ENCODE assay signal across 20 cellular contexts in the genomic region with DNA sequence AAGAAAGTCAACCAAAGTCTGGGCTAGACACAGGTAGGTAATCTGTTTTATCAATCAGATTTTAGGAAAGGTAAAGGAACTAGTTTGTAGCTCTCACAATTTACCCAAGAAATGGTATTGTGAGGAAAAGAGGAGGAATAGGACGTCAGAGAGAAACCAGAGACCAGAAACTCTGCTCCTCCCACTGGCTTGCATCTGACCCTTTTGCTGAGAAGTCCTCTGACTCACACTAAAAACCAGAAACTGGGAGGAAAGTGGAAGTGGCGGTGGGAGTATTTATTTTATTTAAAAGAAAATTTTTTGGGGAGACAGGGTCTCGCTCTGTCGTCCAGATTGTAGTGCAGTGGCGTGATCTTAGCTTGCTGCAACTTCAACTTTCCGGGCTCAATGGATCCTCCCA. TPM values are rescaled to one million over a fixed set of nuclear protein-coding genes. Genes with fewer than 3 reads are reported as not detected.
DNase-seq lines count a peak whose midpoint lies in the region; ATAC-seq and TF ChIP-seq lines count a peak whose summit lies in the region.
"Had no signal": no experiment of that assay in that cellular context is flagged by ENCODE, and none has a peak within 500 bp of the region (broad histone marks: within the 10 kb centered on the region; RNA-seq: fewer than 3 reads in every experiment).

No MANE protein-coding gene starts in this region.

- peak overlapping the region in 1 of 8 donors; percentile 70 for H3K27ac Mint-ChIP-seq in CD8-positive, alpha-beta memory T cell

- no peak overlapping the region for H3K4me3 Mint-ChIP-seq in CD8-positive, alpha-beta memory T cell

- peaks cover 5 to 78% (median 27%) of the 10 kb centered on the region in 3 donors for H3K36me3 Mint-ChIP-seq in CD8-positive, alpha-beta memory T cell

- DNase-seq in AG10803 (ENCODE audit: low read depth) (peak; percentile 12), Kasumi-1 (lab: John Stamatoyannopoulos, UW) (peak; percentile 7 to 19), astrocyte of the spinal cord (ENCODE audit: low read depth, low spot score) (peak; percentile 85), myocyte (ENCODE audit: low read depth) (peak; percentile 9)
- no peak for DNase-seq in CD8-positive, alpha-beta memory T cell
- no peak for DNase-seq in stimulated activated CD8-positive, alpha-beta memory T cell treated with anti-CD3 and anti-CD28 coated beads, Interleukin-4, amount 100 ng/mL, for 48 hours
- DNase-seq: activated gamma-delta T cell; DMS79; erythroblast; MG63; Peyer's patch; stimulated activated CD4-positive, alpha-beta T cell treated with anti-CD3 and anti-CD28 coated beads, Interleukin-15, amount 100 ng/mL, for 24 hours; stomach; SW 1271; WERI-Rb-1 had no signal

- in situ Hi-C loops in astrocyte of the spinal cord (cut with HindIII; ENCODE audit: low sequenced_read_pairs): no loop called here

- H3K27me3 ChIP-seq in CD8-positive, alpha-beta memory T cell (ENCODE audit: insufficient read depth, low read length, poor library complexity, severe bottlenecking): no peaks in the 10 kb centered on the region
- H3K27me3 ChIP-seq: ascending aorta, hepatocyte, MG63, Peyer's patch, stomach had no signal

- peaks cover 0 to 4% (median 0%) of the 10 kb centered on the region in 3 donors for H3K4me1 Mint-ChIP-seq in CD8-positive, alpha-beta memory T cell

- H3K4me3 ChIP-seq in AG10803 (ENCODE audit: low read length) (no peak overlapping the region), astrocyte of the spinal cord (ENCODE audit: low read depth, low read length) (no peak overlapping the region)
- no peak overlapping the region for H3K4me3 ChIP-seq in CD8-positive, alpha-beta memory T cell (ENCODE audit: low read length)
- H3K4me3 ChIP-seq: ascending aorta, hepatocyte, MG63, Peyer's patch, prostate gland, stomach had no signal

- CTCF ChIA-PET in CD8-positive, alpha-beta memory T cell (lab: Charles Lee): interaction anchor here (1.7 kb wide), 1 partner anchor 23 kb away, joined by 5 read pairs; no protein-coding TSS in a partner anchor

- peaks cover 32% of the 10 kb centered on the region for H3K36me3 ChIP-seq in CD8-positive, alpha-beta memory T cell (ENCODE audit: insufficient read depth, low read length)

- H3K9me3 Mint-ChIP-seq in CD8-positive, alpha-beta memory T cell: no peaks in the 10 kb centered on the region

- POLR2A ChIA-PET in CD8-positive, alpha-beta memory T cell (lab: Charles Lee): no interaction called here

- H3K27me3 Mint-ChIP-seq in CD8-positive, alpha-beta memory T cell: no peaks in the 10 kb centered on the region

- TF ChIP-seq CTCF in AG10803 (conservative IDR thresholded peaks at IDR 0.05; ENCODE audit: low read length): no peak
- TF ChIP-seq CTCF in astrocyte of the spinal cord (IDR thresholded peaks at IDR 0.05; ENCODE audit: low read depth, low read length): no peak

- no peaks in the 10 kb centered on the region for H3K9me3 ChIP-seq in CD8-positive, alpha-beta memory T cell (ENCODE audit: low read length)
- H3K9me3 ChIP-seq: ascending aorta, MG63, Peyer's patch, prostate gland, stomach had no signal

- no peaks in the 10 kb centered on the region for H3K4me1 ChIP-seq in CD8-positive, alpha-beta memory T cell (ENCODE audit: insufficient read depth, low read length)
- H3K4me1 ChIP-seq: ascending aorta, Peyer's patch, prostate gland had no signal

- ATAC-seq in HG02610 (IDR thresholded peaks at IDR 0.05; ENCODE audit: unreplicated experiment) (no peak), GM21825 (IDR thresholded peaks at IDR 0.05; ENCODE audit: unreplicated experiment) (no peak)

- H3K27ac ChIP-seq in CD8-positive, alpha-beta memory T cell (ENCODE audit: low read depth, low read length): no peak overlapping the region
- H3K27ac ChIP-seq: ascending aorta, hepatocyte, Peyer's patch, prostate gland, WERI-Rb-1 had no signal

RNA-seq across cellular contexts. Expression of gene MNT, which starts 38.0 kb away (rescaled TPM):
- total RNA-seq in myocyte: 6.4 and 8.5 TPM in 2 replicates
- polyA plus RNA-seq in myocyte (2012): 13.6 TPM
- 10 to 100 TPM; 21.5 to 24.3 TPM for total RNA-seq in CD8-positive, alpha-beta memory T cell
- 1.2 TPM for polyA plus RNA-seq in CD8-positive, alpha-beta memory T cell

Comparison
In these comparisons a context has a peak if more than half of its experiments do, and no peak if none do; other contexts are left out.
1. DNase-seq: peak in AG10803 (single experiment), Kasumi-1 (2 of 2), astrocyte of the spinal cord (single experiment) and myocyte (single experiment); none in CD8-positive, alpha-beta memory T cell (0 of 5) and stimulated activated CD8-positive, alpha-beta memory T cell treated with anti-CD3 and anti-CD28 coated beads, Interleukin-4, amount 100 ng/mL, for 48 hours (single experiment).